8 cellular contexts compared by ENCODE assay signal in genomic region chr12:12786716-12787601, GRCh38. TPM values are rescaled to one million over a fixed set of nuclear protein-coding genes. Genes with fewer than 3 reads are reported as not detected.
DNase-seq lines count a peak whose midpoint lies in the region; ATAC-seq and TF ChIP-seq lines count a peak whose summit lies in the region.

No MANE protein-coding gene starts in this region.

- peak overlapping the region; percentile 82 for H3K4me2 ChIP-seq in SK-N-SH

- H3K27ac Mint-ChIP-seq in activated naive CD8-positive, alpha-beta T cell treated with anti-CD3 and anti-CD28 coated beads for 36 hours, result peak overlapping the region; percentile 94

- no peak for TF ChIP-seq RAD21 in SK-N-SH (IDR thresholded peaks at IDR 0.05; ENCODE audit: low read length)

- H3K4me1 ChIP-seq in SK-N-SH (ENCODE audit: control insufficient read depth in 1 of 2, insufficient read depth in 2 of 2, low read depth in 1 of 2, low read length in 1 of 2), result peaks cover 5 to 30% of the 10 kb centered on the region in 2 experiments; a peak in 3 of 4 replicates
- H3K4me1 ChIP-seq in ovary (ENCODE audit: insufficient read depth), result peaks cover 10% of the 10 kb centered on the region
- peaks cover 0 to 48% (median 21%) of the 10 kb centered on the region in 4 donors for H3K4me1 ChIP-seq in tibial artery

- peaks cover 30% of the 10 kb centered on the region for H3K4me1 Mint-ChIP-seq in activated naive CD8-positive, alpha-beta T cell treated with anti-CD3 and anti-CD28 coated beads for 36 hours

- no peaks in the 10 kb centered on the region for H3K79me2 ChIP-seq in SK-N-SH (ENCODE audit: insufficient read depth)

- peak; percentile 78 for ATAC-seq in GM21529 (IDR thresholded peaks at IDR 0.05; ENCODE audit: unreplicated experiment)

- no peaks in the 10 kb centered on the region for H3K27me3 Mint-ChIP-seq in activated naive CD8-positive, alpha-beta T cell treated with anti-CD3 and anti-CD28 coated beads for 36 hours

- no peaks in the 10 kb centered on the region for H4K20me1 ChIP-seq in SK-N-SH (ENCODE audit: insufficient read depth)

- CTCF ChIA-PET in SK-N-SH (lab: Yijun Ruan, JAX), result interaction anchor here (0.6 to 3.8 kb wide), 14 partner anchors 11 to 425 kb away, joined by 3 to 23 read pairs (median 5); partner anchors contain the start of genes CDKN1B, DDX47 and GPRC5A

- H3K36me3 Mint-ChIP-seq in activated naive CD8-positive, alpha-beta T cell treated with anti-CD3 and anti-CD28 coated beads for 36 hours, result peaks cover 4% of the 10 kb centered on the region

- intact Hi-C loops in head of caudate nucleus (cut with DNase I) (loop anchor here (10.0 kb wide), 1 partner anchor 52 kb away; no protein-coding TSS in a partner anchor), ovary (cut with DNase I) (loop anchor here in 1 of 4 donors (5.0 kb wide), 1 partner anchor 60 kb away; no protein-coding TSS in a partner anchor), tibial artery (cut with DNase I; ENCODE audit: low total_unique reads) (loop anchor here (5.0 kb wide), 2 partner anchors 70 to 105 kb away; partner anchors contain the start of genes CDKN1B and GPRC5A)

- H3K9me3 Mint-ChIP-seq in activated naive CD8-positive, alpha-beta T cell treated with anti-CD3 and anti-CD28 coated beads for 36 hours, result no peaks in the 10 kb centered on the region

- TF ChIP-seq EP300 in SK-N-SH (IDR thresholded peaks at IDR 0.05; ENCODE audit: borderline replicate concordance in 1 of 2, low read depth in 1 of 2, low read length in 1 of 2) (peak in 1 of 2 experiments; percentile 22; a peak in 1 of 4 replicates), ovary (IDR thresholded peaks at IDR 0.05) (no peak)

- no peaks in the 10 kb centered on the region for H3K9me2 ChIP-seq in SK-N-SH

- DNase-seq in EH (ENCODE audit: low read depth), result peak; percentile 88
- DNase-seq in HuH-7.5 (ENCODE audit: low spot score), result peak; percentile 88
- DNase-seq in SK-N-SH, result peak; percentile 97
- DNase-seq in activated naive CD8-positive, alpha-beta T cell treated with anti-CD3 and anti-CD28 coated beads for 36 hours, result peak; percentile 82
- peak; percentile 30 to 88 (median 78) for DNase-seq in head of caudate nucleus
- DNase-seq in ovary, result peak; percentile 84 to 92 (median 89)
- DNase-seq in tibial artery, result peak; percentile 75 to 92

- H3K27ac ChIP-seq in SK-N-SH (ENCODE audit: low read depth in 2 of 2, low read length in 1 of 2) (peak overlapping the region; percentile 49 to 92; a peak in 3 of 4 replicates), ovary (peak overlapping the region; percentile 86 to 95), tibial artery (peak overlapping the region; percentile 80 to 91)

- H3K9me3 ChIP-seq in SK-N-SH, result no peaks in the 10 kb centered on the region
- no peaks in the 10 kb centered on the region for H3K9me3 ChIP-seq in ovary
- H3K9me3 ChIP-seq in tibial artery, result no peaks in the 10 kb centered on the region

- peak overlapping the region; percentile 91 for H2AFZ ChIP-seq in SK-N-SH (ENCODE audit: low read depth)

- peak overlapping the region; percentile 86 for H3K4me3 Mint-ChIP-seq in activated naive CD8-positive, alpha-beta T cell treated with anti-CD3 and anti-CD28 coated beads for 36 hours

- TF ChIP-seq CTCF in SK-N-SH (IDR thresholded peaks at IDR 0.05) (0 out of 2 replicates have a peak, but pooled peaks have one; percentile 5), ovary (IDR thresholded peaks at IDR 0.05) (peak in 2 of 3 donors; percentile 40 to 66), tibial artery (IDR thresholded peaks at IDR 0.05) (peak; percentile 12 to 52)

- no peaks in the 10 kb centered on the region for H3K27me3 ChIP-seq in SK-N-SH (ENCODE audit: insufficient read depth)
- no peaks in the 10 kb centered on the region for H3K27me3 ChIP-seq in ovary
- H3K27me3 ChIP-seq in tibial artery, result no peaks in the 10 kb centered on the region

- POLR2A ChIA-PET in SK-N-SH (lab: Yijun Ruan, JAX), result interaction anchor here (1.0 to 1.8 kb wide), 5 partner anchors 8 to 196 kb away, joined by 3 to 7 read pairs (median 3); no protein-coding TSS in a partner anchor

- peak overlapping the region; percentile 51 to 54 for H3K4me3 ChIP-seq in SK-N-SH (ENCODE audit: low read depth in 2 of 2, low read length in 1 of 2)
- H3K4me3 ChIP-seq in ovary, result peak overlapping the region; percentile 61
- peak overlapping the region; percentile 63 to 64 for H3K4me3 ChIP-seq in tibial artery

- peak overlapping the region; percentile 60 for H3K9ac ChIP-seq in SK-N-SH

- TF ChIP-seq POLR2A in ovary (IDR thresholded peaks at IDR 0.05), result peak; percentile 71

- whole genome bisulfite sequencing in SK-N-SH (ENCODE audit: low lambda C conversion rate), result 36% methylated on average over 30 of the region's 80 CpGs
- 0 to 1% (median 1%) methylated on average over 60 to 80 of the region's 80 CpGs for WGBS in ovary, 3 donors

- no peaks in the 10 kb centered on the region for H3K36me3 ChIP-seq in SK-N-SH (replicated peaks in 1 of 2; ENCODE audit: control insufficient read depth in 1 of 2, insufficient read depth in 2 of 2, low read length in 1 of 2)
- H3K36me3 ChIP-seq in ovary, result no peaks in the 10 kb centered on the region
- no peaks in the 10 kb centered on the region for H3K36me3 ChIP-seq in tibial artery

- H3F3A ChIP-seq in SK-N-SH (replicated peaks; ENCODE audit: insufficient read depth), result peaks cover 5% of the 10 kb centered on the region

TF ChIP-seq in SK-N-SH, 30 proteins besides CTCF, POLR2A, EP300 and RAD21 (continues in another document):
- TF ChIP-seq GABPA (IDR thresholded peaks at IDR 0.05; ENCODE audit: low read depth) (no peak), EZH2phosphoT487 (IDR thresholded peaks at IDR 0.05; ENCODE audit: borderline replicate concordance, low read depth) (no peak), CHD2 (IDR thresholded peaks at IDR 0.05; ENCODE audit: low read length, partially characterized antibody) (peak; percentile 20), SMC3 (IDR thresholded peaks at IDR 0.05; ENCODE audit: low read depth, low read length) (peak; percentile 13; the same call in 1 of the 2 replicates), RFX5 (IDR thresholded peaks at IDR 0.05; ENCODE audit: low read length) (no peak), GATA2 (CRISPR knock-in tag; IDR thresholded peaks at IDR 0.05) (0 out of 2 replicates have a peak, but pooled peaks have one; percentile 7), REST (IDR thresholded peaks at IDR 0.05; ENCODE audit: low read depth, low read length) (0 out of 2 replicates have a peak, but pooled peaks have one; percentile 54), TAF1 (IDR thresholded peaks at IDR 0.05; ENCODE audit: borderline replicate concordance, low read depth, low read length) (peak; percentile 65), NRF1 (IDR thresholded peaks at IDR 0.05; ENCODE audit: low read depth, low read length) (peak; percentile 99), RXRA (IDR thresholded peaks at IDR 0.05; ENCODE audit: borderline replicate concordance, low read depth) (no peak), NFIC (IDR thresholded peaks at IDR 0.05; ENCODE audit: borderline replicate concordance) (peak; percentile 57; the same call in 1 of the 2 replicates), FOXJ3 (CRISPR knock-in tag; IDR thresholded peaks at IDR 0.05) (no peak), MAX (IDR thresholded peaks at IDR 0.05; ENCODE audit: low read depth) (peak; percentile 98), MEF2A (IDR thresholded peaks at IDR 0.05; ENCODE audit: borderline replicate concordance, low read depth) (no peak), FOSL2 (IDR thresholded peaks at IDR 0.05; ENCODE audit: borderline replicate concordance, low read depth) (no peak), YY1 (IDR thresholded peaks at IDR 0.05; ENCODE audit: low read depth) (peak; percentile 81), RCOR1 (IDR thresholded peaks at IDR 0.05; ENCODE audit: low read length) (no peak; the same call in 1 of the 2 replicates)

RNA-seq across cellular contexts. Expression of gene APOLD1, which starts 1.5 kb away (rescaled TPM):
- polyA plus RNA-seq in SK-N-SH (2012; rRNA removed), result 1.6 and 1.7 TPM in 2 replicates
- polyA plus RNA-seq in SK-N-SH (2012; cell fraction: cytosol; rRNA removed), result 1.4 TPM in 2 replicates
- polyA plus RNA-seq in SK-N-SH (2012; cell fraction: nucleus; rRNA removed), result 3.5 and 4.8 TPM in 2 replicates
- 1 to 10 TPM; 2.3 to 3.1 TPM for total RNA-seq in activated naive CD8-positive, alpha-beta T cell treated with anti-CD3 and anti-CD28 coated beads for 36 hours
- total RNA-seq in ovary, result 10 to 100 TPM in 4 of 7 donors, 1 to 10 TPM in 3; 2.7 to 20.7 (median 10.0) TPM
- 1 to 10 TPM; 6.1 to 7.3 TPM for polyA plus RNA-seq in ovary

RNA-seq across cellular contexts. Expression of gene DDX47, which starts 26.2 kb away (rescaled TPM):
- polyA plus RNA-seq in SK-N-SH (2012; rRNA removed) (68.4 and 90.9 TPM in 2 replicates), ovary (10 to 100 TPM; 38.6 to 71.7 TPM)
- 85.1 and 94.5 TPM in 2 replicates for polyA plus RNA-seq in SK-N-SH (2012; cell fraction: cytosol; rRNA removed)
- 82.2 and 158 TPM in 2 replicates for polyA plus RNA-seq in SK-N-SH (2012; cell fraction: nucleus; rRNA removed)
- 100 to 1,000 TPM in 1 of 2 experiments, 10 to 100 TPM in 1; 98.5 to 107 TPM for total RNA-seq in activated naive CD8-positive, alpha-beta T cell treated with anti-CD3 and anti-CD28 coated beads for 36 hours
- total RNA-seq in ovary, result 10 to 100 TPM; 45.6 to 59.8 (median 52.3) TPM

Comparison
In these comparisons a context has a peak if more than half of its experiments do, and no peak if none do; other contexts are left out.
1. Peak in every context shown above with its lines: DNase-seq, ATAC-seq, H3K4me3 ChIP-seq and H3K27ac ChIP-seq.